Comparison of ENCODE assay signal across 15 cellular contexts in genomic region chr5:115737452-115737851, GRCh38.
"Had no signal": no experiment of that assay in that cellular context is flagged by ENCODE, and none has a peak within 500 bp of the region (broad histone marks: within the 10 kb centered on the region; RNA-seq: fewer than 3 reads in every experiment).

No MANE protein-coding gene starts in this region.

- ATAC-seq: heart right ventricle, left ventricle myocardium superior, right cardiac atrium had no signal

- H3K9me3 ChIP-seq: testis, uterus had no signal

- H3K27ac ChIP-seq: heart right ventricle, parathyroid adenoma, testis, uterus had no signal

- H2AFZ ChIP-seq: parathyroid adenoma had no signal

- H3K79me2 ChIP-seq: parathyroid adenoma had no signal

- H3K4me1 ChIP-seq: heart right ventricle, testis, uterus had no signal

- H3K27me3 ChIP-seq: heart right ventricle, testis, uterus had no signal

- H3K36me3 ChIP-seq: heart right ventricle, uterus had no signal

- H3K4me3 Mint-ChIP-seq: memory B cell, nephron had no signal

- H3K9ac ChIP-seq: parathyroid adenoma had no signal

- DNase-seq: activated CD4-positive, alpha-beta T cell treated with anti-CD3 and anti-CD28 coated beads, Interleukin-2, amount 50 U/mL, for 4 hours; activated gamma-delta T cell treated with Interleukin-2 at 50 U/mL for 16 hours; effector CD4-positive, alpha-beta T cell; heart right ventricle; left ventricle myocardium superior; nucleus accumbens; right cardiac atrium; stimulated activated CD4-positive, alpha-beta T cell treated with anti-CD3 and anti-CD28 coated beads, Interleukin-12 subunit alpha, Interleukin-12 subunit beta, amount 100 ng/mL, for 4 hours; T-helper 9 cell; testis; trophoblast cell; uterus had no signal

- H3K27ac Mint-ChIP-seq: memory B cell, nephron had no signal

- H3K4me3 ChIP-seq: heart right ventricle, testis, uterus had no signal
